Comparison of ENCODE assay signal across 10 cellular contexts in the genomic region with DNA sequence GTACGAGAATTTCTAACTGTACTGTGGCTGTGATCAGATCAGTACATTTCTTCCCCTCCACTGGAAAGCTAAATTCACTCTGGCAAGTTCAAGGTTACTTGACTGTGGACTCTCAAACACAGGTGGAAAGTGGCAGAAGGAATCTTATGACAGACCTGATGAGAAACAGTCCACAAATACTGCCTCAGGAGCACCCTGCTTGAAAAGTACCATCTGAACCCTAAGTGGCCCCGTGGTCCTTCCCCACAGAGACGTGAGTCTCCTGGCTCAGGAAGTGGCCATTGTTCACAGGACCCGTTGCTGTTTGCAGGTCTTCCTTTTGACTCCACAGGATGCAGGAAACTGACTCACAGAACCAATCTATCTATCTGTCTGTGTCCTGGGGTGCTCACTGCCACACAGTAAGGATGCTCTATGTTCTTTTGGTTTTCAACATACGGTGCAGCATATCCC. TPM values are rescaled to one million over a fixed set of nuclear protein-coding genes. Genes with fewer than 3 reads are reported as not detected.
A peak's percentile ranks its signal among the peaks of the same experiment; 100 is the strongest.
DNase-seq lines count a peak whose midpoint lies in the region; ATAC-seq and TF ChIP-seq lines count a peak whose summit lies in the region.
"Had no signal": no experiment of that assay in that cellular context is flagged by ENCODE, and none has a peak within 500 bp of the region (broad histone marks: within the 10 kb centered on the region; RNA-seq: fewer than 3 reads in every experiment).

No MANE protein-coding gene starts in this region.

- no peaks in the 10 kb centered on the region for H3K9me3 ChIP-seq in uterus

- intact Hi-C loops in uterus (cut with DNase I; ENCODE audit: low total_unique reads), result no loop called here

- no peak overlapping the region for H3K27ac ChIP-seq in uterus
- H3K27ac ChIP-seq: parathyroid adenoma had no signal

- H3K4me1 Mint-ChIP-seq in activated CD8-positive, alpha-beta memory T cell treated with anti-CD3 and anti-CD28 coated beads, Interleukin-2, amount 10 ng/mL, durations not matched to agents 7 days and 5 days, result peaks cover 14% of the 10 kb centered on the region
- H3K4me1 Mint-ChIP-seq in chondrocyte (ENCODE audit: low read depth), result peaks cover 45% of the 10 kb centered on the region
- peaks cover 56% of the 10 kb centered on the region for H3K4me1 Mint-ChIP-seq in neural crest cell

- no peaks in the 10 kb centered on the region for H3K36me3 ChIP-seq in uterus

- CTCF ChIA-PET in activated CD8-positive, alpha-beta memory T cell treated with anti-CD3 and anti-CD28 coated beads, Interleukin-2, amount 10 ng/mL, durations not matched to agents 7 days and 5 days (lab: Charles Lee), result interaction anchor here (0.6 to 1.2 kb wide), 2 partner anchors 117 to 701 kb away, joined by 3 to 4 read pairs; no protein-coding TSS in a partner anchor

- TF ChIP-seq CTCF in chondrocyte (IDR thresholded peaks at IDR 0.05), result no peak
- no peak for TF ChIP-seq CTCF in neural crest cell (conservative IDR thresholded peaks at IDR 0.05)
- TF ChIP-seq CTCF in uterus (IDR thresholded peaks at IDR 0.05), result no peak

- no peak for TF ChIP-seq POLR2A in uterus (IDR thresholded peaks at IDR 0.05)

- no peaks in the 10 kb centered on the region for H3K4me1 ChIP-seq in uterus
- H3K4me1 ChIP-seq: parathyroid adenoma had no signal

- peak; percentile 73 for DNase-seq in activated CD8-positive, alpha-beta memory T cell treated with anti-CD3 and anti-CD28 coated beads, Interleukin-2, amount 10 ng/mL, durations not matched to agents 7 days and 5 days
- DNase-seq in activated CD8-positive, alpha-beta memory T cell treated with anti-CD3 and anti-CD28 coated beads for 24 hours, result no peak
- DNase-seq in NCI-H460 (ENCODE audit: extremely low read depth, low read depth), result peak; percentile 23
- DNase-seq in chondrocyte (ENCODE audit: low spot score), result no peak
- DNase-seq in neural crest cell (ENCODE audit: low read depth, low spot score), result no peak
- DNase-seq in NCI-H82 (lab: John Stamatoyannopoulos, UW), result no peak
- no peak for DNase-seq in HK-2 (ENCODE audit: unreplicated experiment)
- DNase-seq in uterus, result no peak
- DNase-seq: cortex of kidney had no signal

- no peaks in the 10 kb centered on the region for H3K9me3 Mint-ChIP-seq in activated CD8-positive, alpha-beta memory T cell treated with anti-CD3 and anti-CD28 coated beads, Interleukin-2, amount 10 ng/mL, durations not matched to agents 7 days and 5 days (ENCODE audit: low read depth)
- H3K9me3 Mint-ChIP-seq in chondrocyte (ENCODE audit: low read depth), result no peaks in the 10 kb centered on the region
- H3K9me3 Mint-ChIP-seq in neural crest cell, result no peaks in the 10 kb centered on the region

- no peaks in the 10 kb centered on the region for H3K27me3 ChIP-seq in uterus

- no peaks in the 10 kb centered on the region for H3K36me3 Mint-ChIP-seq in activated CD8-positive, alpha-beta memory T cell treated with anti-CD3 and anti-CD28 coated beads, Interleukin-2, amount 10 ng/mL, durations not matched to agents 7 days and 5 days
- no peaks in the 10 kb centered on the region for H3K36me3 Mint-ChIP-seq in chondrocyte (ENCODE audit: low read depth)
- no peaks in the 10 kb centered on the region for H3K36me3 Mint-ChIP-seq in neural crest cell (ENCODE audit: low read depth)

- no peak overlapping the region for H3K4me3 ChIP-seq in uterus

- H3K27me3 Mint-ChIP-seq in activated CD8-positive, alpha-beta memory T cell treated with anti-CD3 and anti-CD28 coated beads, Interleukin-2, amount 10 ng/mL, durations not matched to agents 7 days and 5 days, result peaks cover 26% of the 10 kb centered on the region
- H3K27me3 Mint-ChIP-seq in chondrocyte (ENCODE audit: low read depth) (no peaks in the 10 kb centered on the region), neural crest cell (ENCODE audit: low read depth) (no peaks in the 10 kb centered on the region)

- no peak overlapping the region for H3K4me3 Mint-ChIP-seq in activated CD8-positive, alpha-beta memory T cell treated with anti-CD3 and anti-CD28 coated beads, Interleukin-2, amount 10 ng/mL, durations not matched to agents 7 days and 5 days
- H3K4me3 Mint-ChIP-seq in chondrocyte (ENCODE audit: unreplicated experiment) (no peak overlapping the region), neural crest cell (peak overlapping the region; percentile 8)

- H3K27ac Mint-ChIP-seq in activated CD8-positive, alpha-beta memory T cell treated with anti-CD3 and anti-CD28 coated beads, Interleukin-2, amount 10 ng/mL, durations not matched to agents 7 days and 5 days, result no peak overlapping the region
- H3K27ac Mint-ChIP-seq in chondrocyte (ENCODE audit: unreplicated experiment) (peak overlapping the region; percentile 93), neural crest cell (ENCODE audit: unreplicated experiment) (peak overlapping the region; percentile 57)

- peak; percentile 97 for ATAC-seq in activated CD8-positive, alpha-beta memory T cell treated with anti-CD3 and anti-CD28 coated beads, Interleukin-2, amount 10 ng/mL, durations not matched to agents 7 days and 5 days

RNA-seq across cellular contexts. Expression of a gene that starts 47.5 kb away (rescaled TPM):
- total RNA-seq in activated CD8-positive, alpha-beta memory T cell treated with anti-CD3 and anti-CD28 coated beads, Interleukin-2, amount 10 ng/mL, durations not matched to agents 7 days and 5 days, result under 1 TPM; 0.20 to 0.35 TPM
- total RNA-seq in NCI-H460 (2014; rRNA removed; shearing (Covaris generic)), result 24.5 and 25.2 TPM in 2 replicates
- polyA plus RNA-seq in NCI-H460 (2014; cell fraction: nucleus; rRNA removed), result 9.1 and 9.2 TPM in 2 replicates
- total RNA-seq in chondrocyte (17.2 to 23.7 TPM (median 23.4 TPM) in 3 replicates), neural crest cell (54.7 and 56.6 TPM in 2 replicates), uterus (10 to 100 TPM in 1 of 4 donors, 1 to 10 TPM in 3; 2.8 to 30.9 (median 7.9) TPM)

Comparison
In these comparisons a context has a peak if more than half of its experiments do, and no peak if none do; other contexts are left out.
1. DNase-seq: peak in activated CD8-positive, alpha-beta memory T cell treated with anti-CD3 and anti-CD28 coated beads, Interleukin-2, amount 10 ng/mL, durations not matched to agents 7 days and 5 days (single experiment) and NCI-H460 (single experiment); none in activated CD8-positive, alpha-beta memory T cell treated with anti-CD3 and anti-CD28 coated beads for 24 hours (single experiment), chondrocyte (single experiment), neural crest cell (single experiment), NCI-H82 (single experiment), HK-2 (single experiment) and uterus (0 of 2).